ENCODE assay signal across 7 cellular contexts in the genomic region with DNA sequence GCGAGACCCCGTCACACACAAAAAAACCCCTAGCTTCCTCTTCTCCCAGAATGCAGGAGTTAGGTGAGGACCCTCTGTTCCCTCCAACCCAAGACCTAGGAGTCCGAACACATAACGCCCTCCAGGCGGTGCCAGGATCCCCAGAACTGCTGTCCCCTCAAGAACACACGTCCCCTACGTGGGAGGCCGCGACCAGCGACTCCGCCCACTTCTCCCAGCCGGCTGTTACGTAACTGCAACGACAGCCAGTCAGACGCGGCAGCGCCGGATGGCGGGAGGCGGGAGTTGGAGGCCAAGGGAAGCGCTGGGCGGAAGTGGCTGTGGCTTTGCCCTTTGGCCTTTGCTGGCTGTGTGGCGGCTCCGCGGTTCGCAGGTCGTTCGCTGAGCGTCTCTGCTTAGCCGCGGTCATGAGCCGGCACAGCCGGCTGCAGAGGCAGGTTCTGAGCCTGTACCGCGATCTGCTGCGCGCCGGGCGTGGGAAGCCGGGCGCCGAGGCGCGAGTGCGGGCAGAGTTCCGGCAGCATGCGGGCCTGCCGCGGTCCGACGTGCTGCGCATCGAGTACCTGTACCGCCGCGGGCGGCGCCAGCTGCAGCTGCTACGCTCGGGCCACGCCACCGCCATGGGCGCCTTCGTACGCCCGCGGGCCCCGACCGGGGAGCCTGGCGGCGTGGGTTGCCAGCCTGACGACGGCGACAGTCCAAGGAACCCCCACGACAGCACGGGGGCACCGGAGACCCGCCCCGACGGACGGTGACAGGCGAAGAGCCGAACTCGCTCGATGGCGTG. TPM values are rescaled to one million over a fixed set of nuclear protein-coding genes. Genes with fewer than 3 reads are reported as not detected.
DNase-seq lines count a peak whose midpoint lies in the region; ATAC-seq and TF ChIP-seq lines count a peak whose summit lies in the region.

SDHAF1 (plus strand) TSS at position 321 of the 787 bp plus-strand sequence; CDS start at position 408, 87 bp downstream.

- DNase-seq in NCI-H2029 (lab: John Stamatoyannopoulos, UW) (peak; percentile 94), T1000 (lab: John Stamatoyannopoulos, UW) (peak; percentile 90), astrocyte of the hippocampus (ENCODE audit: low read depth, low spot score) (peak; percentile 96), hepatocyte (ENCODE audit: low spot score) (peak; percentile 97), retinal pigment epithelial cell (ENCODE audit: low read depth) (peak; percentile 55)

- H3K27ac ChIP-seq in hepatocyte = peak within 1 kb of the TSS; percentile 75

- H4K20me1 ChIP-seq in hepatocyte (ENCODE audit: insufficient read depth, poor library complexity, severe bottlenecking) = no peaks in the 10 kb centered on the region

- TF ChIP-seq CTCF in hepatocyte (IDR thresholded peaks at IDR 0.05; ENCODE audit: poor library complexity) (no peak), retinal pigment epithelial cell (conservative IDR thresholded peaks at IDR 0.05; ENCODE audit: low read depth, low read length) (no peak)

- peaks cover 33% of the 10 kb centered on the region for H3K79me2 ChIP-seq in hepatocyte

- peak; percentile 89 for ATAC-seq in GM18502 (IDR thresholded peaks at IDR 0.05; ENCODE audit: poor library complexity, unreplicated experiment)
- ATAC-seq in HG02970 (IDR thresholded peaks at IDR 0.05; ENCODE audit: low FRiP score, unreplicated experiment) = peak; percentile 73

- H2AFZ ChIP-seq in hepatocyte = peak within 1 kb of the TSS; percentile 94

- peak within 1 kb of the TSS; percentile 63 for H3K4me3 ChIP-seq in hepatocyte
- peak within 1 kb of the TSS; percentile 81 for H3K4me3 ChIP-seq in retinal pigment epithelial cell (ENCODE audit: low read length)

- no peaks in the 10 kb centered on the region for H3K27me3 ChIP-seq in hepatocyte

- H3K9me3 ChIP-seq in hepatocyte (ENCODE audit: low read depth) = no peaks in the 10 kb centered on the region

- H3K4me2 ChIP-seq in hepatocyte = peak within 1 kb of the TSS; percentile 91

- 2% methylated on average over 86 of the region's 86 CpGs for WGBS in hepatocyte (ENCODE audit: low lambda C conversion rate, missing lambda C conversion rate)

- H3K9me2 ChIP-seq in hepatocyte (replicated peaks; ENCODE audit: insufficient read depth) = no peaks in the 10 kb centered on the region

- no peaks in the 10 kb centered on the region for H3K36me3 ChIP-seq in hepatocyte (replicated peaks; ENCODE audit: insufficient read depth, low read depth)

- H3K4me1 ChIP-seq in hepatocyte (ENCODE audit: insufficient read depth) = no peaks in the 10 kb centered on the region

RNA-seq across cellular contexts. Expression of gene SDHAF1, which starts in this region (rescaled TPM):
- total RNA-seq in hepatocyte = 34.4 and 36.5 TPM in 2 replicates
- polyA plus RNA-seq in hepatocyte = 23.9 and 28.6 TPM in 2 replicates

Comparison
In these comparisons a context has a peak if more than half of its experiments do, and no peak if none do; other contexts are left out.
1. Peak in every context shown above with its lines: DNase-seq, ATAC-seq, H3K4me3 ChIP-seq and H3K27ac ChIP-seq.